In the genomic region with DNA sequence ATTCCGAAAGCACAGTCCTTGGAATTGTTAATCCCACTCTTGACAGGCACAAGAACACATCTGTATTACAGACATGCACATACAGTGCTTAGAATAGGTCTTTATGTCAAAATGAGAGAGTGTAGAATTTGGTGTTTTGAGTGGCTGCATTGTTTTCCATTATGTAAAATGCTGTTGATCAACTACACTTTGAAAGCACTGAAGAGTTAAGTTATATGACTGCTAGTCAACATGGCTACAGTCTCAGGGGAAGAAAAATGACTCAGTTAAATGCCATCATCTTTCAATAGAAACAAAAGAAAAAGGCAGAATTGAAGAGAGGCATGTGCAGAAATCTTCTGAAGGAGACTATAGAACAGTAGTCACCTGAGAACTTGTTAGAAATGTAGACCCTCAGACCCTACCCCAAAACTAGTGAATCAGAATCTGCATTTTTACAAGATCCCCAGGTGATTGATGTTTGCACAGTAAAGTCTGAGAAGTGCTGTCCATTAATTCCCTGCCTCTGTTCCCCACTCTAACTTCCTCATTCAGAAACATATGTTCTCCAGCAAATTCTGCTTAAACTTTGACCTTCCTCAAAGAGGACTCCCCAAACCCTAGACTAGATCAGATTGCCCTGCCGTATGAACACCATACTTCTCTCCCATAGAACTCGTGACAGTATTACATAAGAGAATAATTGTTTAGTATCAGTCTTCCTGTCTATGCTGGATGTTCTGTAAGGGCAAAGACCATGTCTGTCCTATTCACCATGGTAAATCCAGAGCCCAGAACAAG, we compare ENCODE assay signal across 11 cellular contexts. TPM values are rescaled to one million over a fixed set of nuclear protein-coding genes. Genes with fewer than 3 reads are reported as not detected.
DNase-seq lines count a peak whose midpoint lies in the region; ATAC-seq, FAIRE-seq and TF ChIP-seq lines count a peak whose summit lies in the region.
"Had no signal": no experiment of that assay in that cellular context is flagged by ENCODE, and none has a peak within 500 bp of the region (broad histone marks: within the 10 kb centered on the region; RNA-seq: fewer than 3 reads in every experiment).

No MANE protein-coding gene starts in this region.

- H3K4me3 Mint-ChIP-seq in activated CD4-positive, alpha-beta T cell treated with anti-CD3 and anti-CD28 coated beads, Interleukin-2, amount 10 ng/mL, durations not matched to agents 24 days and 14 days, result no peak overlapping the region
- H3K4me3 Mint-ChIP-seq in osteocyte (ENCODE audit: unreplicated experiment), result no peak overlapping the region

- H3K9me3 ChIP-seq in gastroesophageal sphincter, result no peaks in the 10 kb centered on the region

- H3K9me3 Mint-ChIP-seq in activated CD4-positive, alpha-beta T cell treated with anti-CD3 and anti-CD28 coated beads, Interleukin-2, amount 10 ng/mL, durations not matched to agents 24 days and 14 days, result no peaks in the 10 kb centered on the region
- H3K9me3 Mint-ChIP-seq in osteocyte (ENCODE audit: unreplicated experiment), result no peaks in the 10 kb centered on the region

- TF ChIP-seq POLR2A in gastroesophageal sphincter (IDR thresholded peaks at IDR 0.05), result no peak

- H3K27me3 ChIP-seq in bronchial epithelial cell (ENCODE audit: control insufficient read depth, insufficient read depth, low read length), result no peaks in the 10 kb centered on the region
- H3K27me3 ChIP-seq in gastroesophageal sphincter, result no peaks in the 10 kb centered on the region

- peak overlapping the region; percentile 59 for H3K27ac Mint-ChIP-seq in activated CD4-positive, alpha-beta T cell treated with anti-CD3 and anti-CD28 coated beads, Interleukin-2, amount 10 ng/mL, durations not matched to agents 24 days and 14 days
- peak overlapping the region; percentile 74 for H3K27ac Mint-ChIP-seq in osteocyte (ENCODE audit: unreplicated experiment)

- ATAC-seq in gastroesophageal sphincter, result no peak

- peaks cover 34% of the 10 kb centered on the region for H3K36me3 Mint-ChIP-seq in activated CD4-positive, alpha-beta T cell treated with anti-CD3 and anti-CD28 coated beads, Interleukin-2, amount 10 ng/mL, durations not matched to agents 24 days and 14 days (ENCODE audit: low read depth)
- peaks cover 18% of the 10 kb centered on the region for H3K36me3 Mint-ChIP-seq in osteocyte (ENCODE audit: unreplicated experiment)

- TF ChIP-seq EP300 in gastroesophageal sphincter (IDR thresholded peaks at IDR 0.05), result no peak

- H3K4me1 Mint-ChIP-seq in activated CD4-positive, alpha-beta T cell treated with anti-CD3 and anti-CD28 coated beads, Interleukin-2, amount 10 ng/mL, durations not matched to agents 24 days and 14 days, result peaks cover 48% of the 10 kb centered on the region
- H3K4me1 Mint-ChIP-seq in osteocyte (ENCODE audit: unreplicated experiment), result peaks cover 43% of the 10 kb centered on the region

- FAIRE-seq in bronchial epithelial cell (lab: Jason Lieb, UNC), result no peak

- H3K4me1 ChIP-seq in gastroesophageal sphincter, result peaks cover 0 to 9% (median 0%) of the 10 kb centered on the region in 3 donors

- H3K4me3 ChIP-seq in bronchial epithelial cell (ENCODE audit: low read depth, low read length), result no peak overlapping the region
- H3K4me3 ChIP-seq in gastroesophageal sphincter, result no peak overlapping the region

- no peak for DNase-seq in activated CD4-positive, alpha-beta T cell treated with anti-CD3 and anti-CD28 coated beads, Interleukin-2, amount 10 ng/mL, durations not matched to agents 24 days and 14 days
- DNase-seq in activated CD4-positive, alpha-beta T cell treated with anti-CD3 and anti-CD28 coated beads for 4 hours, result no peak
- DNase-seq in NOMO-1 treated with dmso at 0.1 percent for 144 hours (lab: John Stamatoyannopoulos, UW; ENCODE audit: unreplicated experiment) (peak; percentile 19), bronchial epithelial cell (ENCODE audit: low read depth) (peak; percentile 51), osteocyte (ENCODE audit: extremely low spot score, unreplicated experiment) (no peak), NCI-H226 (no peak), NCI-H128 (lab: John Stamatoyannopoulos, UW; ENCODE audit: unreplicated experiment) (no peak)
- DNase-seq: activated CD4-positive, alpha-beta T cell treated with anti-CD3 and anti-CD28 coated beads for 1 hour; NCI-H1048; NK-92 treated with Interleukin-12 subunit alpha and Interleukin-12 subunit beta, amount 100 ng/mL, for 24 hours had no signal

- WGBS in gastroesophageal sphincter (ENCODE audit: low coverage in 1 of 2), 2 donors, result 44 to 68% methylated on average over 2 to 3 of the region's 3 CpGs

- intact Hi-C loops in activated CD4-positive, alpha-beta T cell treated with anti-CD3 and anti-CD28 coated beads, Interleukin-2, amount 10 ng/mL, durations not matched to agents 24 days and 14 days (cut with micrococcal nuclease), result loop anchor here (2.0 kb wide), 2 partner anchors 13 to 15 kb away; no protein-coding TSS in a partner anchor

- TF ChIP-seq CTCF in bronchial epithelial cell (IDR thresholded peaks at IDR 0.05; ENCODE audit: insufficient read depth, low read length, severe bottlenecking) (no peak), osteocyte (IDR thresholded peaks at IDR 0.05) (no peak), gastroesophageal sphincter (IDR thresholded peaks at IDR 0.05) (no peak)

- no peak overlapping the region for H3K27ac ChIP-seq in gastroesophageal sphincter

- no peaks in the 10 kb centered on the region for H3K27me3 Mint-ChIP-seq in activated CD4-positive, alpha-beta T cell treated with anti-CD3 and anti-CD28 coated beads, Interleukin-2, amount 10 ng/mL, durations not matched to agents 24 days and 14 days
- H3K27me3 Mint-ChIP-seq in osteocyte (ENCODE audit: unreplicated experiment), result no peaks in the 10 kb centered on the region

- peaks cover 3% of the 10 kb centered on the region for H3K36me3 ChIP-seq in bronchial epithelial cell (ENCODE audit: control insufficient read depth, insufficient read depth, low read length)
- H3K36me3 ChIP-seq in gastroesophageal sphincter, result no peaks in the 10 kb centered on the region

RNA-seq across cellular contexts. Expression of gene SND1, which starts 15.9 kb away (rescaled TPM):
- total RNA-seq in activated CD4-positive, alpha-beta T cell treated with anti-CD3 and anti-CD28 coated beads, Interleukin-2, amount 10 ng/mL, durations not matched to agents 24 days and 14 days, result 275 and 295 TPM in 2 replicates
- total RNA-seq in bronchial epithelial cell (138 and 232 TPM in 2 replicates), osteocyte (227 and 229 TPM in 2 replicates), gastroesophageal sphincter (100 to 1,000 TPM in 3 of 4 donors, 10 to 100 TPM in 1; 97.1 to 119 (median 103) TPM)

RNA-seq across cellular contexts. Expression of gene PAX4, which starts 50.0 kb away (rescaled TPM):
- not detected in 2 replicates for total RNA-seq in activated CD4-positive, alpha-beta T cell treated with anti-CD3 and anti-CD28 coated beads, Interleukin-2, amount 10 ng/mL, durations not matched to agents 24 days and 14 days
- not detected in 2 replicates for total RNA-seq in bronchial epithelial cell
- not detected in 2 replicates for total RNA-seq in osteocyte
- total RNA-seq in gastroesophageal sphincter, result not detected

Comparison
In these comparisons a context has a peak if more than half of its experiments do, and no peak if none do; other contexts are left out.
1. DNase-seq: peak in NOMO-1 treated with dmso at 0.1 percent for 144 hours (single experiment) and bronchial epithelial cell (single experiment); none in activated CD4-positive, alpha-beta T cell treated with anti-CD3 and anti-CD28 coated beads, Interleukin-2, amount 10 ng/mL, durations not matched to agents 24 days and 14 days (single experiment), activated CD4-positive, alpha-beta T cell treated with anti-CD3 and anti-CD28 coated beads for 4 hours (0 of 2), osteocyte (single experiment), NCI-H226 (single experiment) and NCI-H128 (single experiment).